In the genomic region with DNA sequence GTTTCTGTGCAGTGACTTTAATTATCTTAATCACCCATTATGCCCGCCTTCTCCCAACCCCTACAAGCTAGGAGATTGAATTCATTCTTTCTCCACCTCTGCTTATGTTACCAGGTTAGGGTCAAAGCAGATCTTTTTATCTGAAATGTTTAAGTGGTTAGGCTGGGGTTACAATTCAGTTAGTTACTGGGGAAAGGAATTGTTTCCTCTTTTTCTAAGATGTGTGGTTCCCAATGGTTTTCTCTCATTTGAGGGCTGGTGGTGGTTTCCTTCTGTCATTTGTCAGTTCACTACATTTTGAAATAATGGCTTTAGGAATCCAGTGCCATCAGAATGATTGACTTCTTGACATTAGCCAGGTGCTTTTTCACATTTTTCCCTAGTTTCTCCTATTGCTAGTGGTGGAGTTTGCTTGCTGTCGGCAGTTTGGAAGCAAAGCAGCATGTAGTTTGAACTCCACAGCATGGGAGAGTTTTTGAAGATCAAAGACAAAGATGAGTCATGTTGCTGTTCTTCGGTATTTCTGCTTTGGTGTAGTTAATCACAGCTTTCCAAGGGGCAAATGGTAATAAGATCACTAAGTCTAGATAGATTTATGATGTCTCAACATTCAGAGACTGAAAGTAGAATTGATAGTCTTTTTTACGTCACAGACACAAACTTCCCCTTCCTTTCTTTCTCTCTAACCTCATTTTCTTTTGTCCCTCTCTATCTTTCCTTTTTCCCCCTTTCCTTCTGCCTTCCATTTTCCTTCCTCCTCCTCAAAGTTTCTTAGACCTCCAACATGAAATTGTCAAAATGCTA, we compare ENCODE assay signal across 1 cellular context.
A peak's percentile ranks its signal among the peaks of the same experiment; 100 is the strongest.
TF ChIP-seq lines count a peak whose summit lies in the region.

No MANE protein-coding gene starts in this region.

TF ChIP-seq in HEK293, 187 proteins besides CTCF, POLR2A, EP300 and RAD21 (continued from another document and continues in another):
- TF ChIP-seq GLI2 (tag by site-specific recombination; IDR thresholded peaks at IDR 0.05; ENCODE audit: borderline replicate concordance, low read depth): peak; percentile 39; the same call in 1 of the 2 replicates
- peak; percentile 44; the same call in 1 of the 2 replicates for TF ChIP-seq PRDM10 (tag by site-specific recombination; IDR thresholded peaks at IDR 0.05)
- TF ChIP-seq SP7 (tag by site-specific recombination; IDR thresholded peaks at IDR 0.05): peak; percentile 100
- TF ChIP-seq, protein P1, sequence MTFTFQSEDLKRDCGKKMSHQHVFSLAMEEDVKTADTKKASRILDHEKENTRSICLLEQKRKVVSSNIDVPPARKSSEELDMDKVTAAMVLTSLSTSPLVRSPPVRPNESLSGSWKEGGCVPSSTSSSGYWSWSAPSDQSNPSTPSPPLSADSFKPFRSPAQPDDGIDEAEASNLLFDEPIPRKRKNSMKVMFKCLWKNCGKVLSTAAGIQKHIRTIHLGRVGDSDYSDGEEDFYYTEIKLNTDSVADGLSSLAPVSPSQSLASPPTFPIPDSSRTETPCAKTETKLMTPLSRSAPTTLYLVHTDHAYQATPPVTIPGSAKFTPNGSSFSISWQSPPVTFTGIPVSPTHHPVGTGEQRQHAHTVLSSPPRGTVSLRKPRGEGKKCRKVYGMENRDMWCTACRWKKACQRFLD (tag by site-specific recombination; IDR thresholded peaks at IDR 0.05): no peak
- TF ChIP-seq, protein P2, sequence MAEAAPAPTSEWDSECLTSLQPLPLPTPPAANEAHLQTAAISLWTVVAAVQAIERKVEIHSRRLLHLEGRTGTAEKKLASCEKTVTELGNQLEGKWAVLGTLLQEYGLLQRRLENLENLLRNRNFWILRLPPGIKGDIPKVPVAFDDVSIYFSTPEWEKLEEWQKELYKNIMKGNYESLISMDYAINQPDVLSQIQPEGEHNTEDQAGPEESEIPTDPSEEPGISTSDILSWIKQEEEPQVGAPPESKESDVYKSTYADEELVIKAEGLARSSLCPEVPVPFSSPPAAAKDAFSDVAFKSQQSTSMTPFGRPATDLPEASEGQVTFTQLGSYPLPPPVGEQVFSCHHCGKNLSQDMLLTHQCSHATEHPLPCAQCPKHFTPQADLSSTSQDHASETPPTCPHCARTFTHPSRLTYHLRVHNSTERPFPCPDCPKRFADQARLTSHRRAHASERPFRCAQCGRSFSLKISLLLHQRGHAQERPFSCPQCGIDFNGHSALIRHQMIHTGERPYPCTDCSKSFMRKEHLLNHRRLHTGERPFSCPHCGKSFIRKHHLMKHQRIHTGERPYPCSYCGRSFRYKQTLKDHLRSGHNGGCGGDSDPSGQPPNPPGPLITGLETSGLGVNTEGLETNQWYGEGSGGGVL (tag by site-specific recombination; IDR thresholded peaks at IDR 0.05): no peak
- no peak for TF ChIP-seq ZNF701 (tag by site-specific recombination; IDR thresholded peaks at IDR 0.05)
- TF ChIP-seq ZNF596 (tag by site-specific recombination; IDR thresholded peaks at IDR 0.05): no peak
- TF ChIP-seq ZEB2 (tag by site-specific recombination; IDR thresholded peaks at IDR 0.05): peak; percentile 85
- TF ChIP-seq ZBTB1 (tag by site-specific recombination; IDR thresholded peaks at IDR 0.05): no peak
- TF ChIP-seq HIC1 (tag by site-specific recombination; IDR thresholded peaks at IDR 0.05): peak; percentile 89
- TF ChIP-seq YY1 (tag by site-specific recombination; IDR thresholded peaks at IDR 0.05): no peak
- 0 out of 2 replicates have a peak, but pooled peaks have one; percentile 21 for TF ChIP-seq BCL6B (tag by site-specific recombination; IDR thresholded peaks at IDR 0.05)
- peak; percentile 94 for TF ChIP-seq ZNF629 (tag by site-specific recombination; IDR thresholded peaks at IDR 0.05)
- no peak for TF ChIP-seq WT1 (tag by site-specific recombination; IDR thresholded peaks at IDR 0.05)
- TF ChIP-seq ZNF488 (tag by site-specific recombination; IDR thresholded peaks at IDR 0.05): no peak
- no peak for TF ChIP-seq KLF8 (tag by site-specific recombination; IDR thresholded peaks at IDR 0.05)
- TF ChIP-seq KLF10 (tag by site-specific recombination; IDR thresholded peaks at IDR 0.05): no peak
- peak; percentile 57 for TF ChIP-seq ZXDB (tag by site-specific recombination; IDR thresholded peaks at IDR 0.05)
- no peak for TF ChIP-seq ZNF558 (tag by site-specific recombination; IDR thresholded peaks at IDR 0.05)
- TF ChIP-seq, protein P3, sequence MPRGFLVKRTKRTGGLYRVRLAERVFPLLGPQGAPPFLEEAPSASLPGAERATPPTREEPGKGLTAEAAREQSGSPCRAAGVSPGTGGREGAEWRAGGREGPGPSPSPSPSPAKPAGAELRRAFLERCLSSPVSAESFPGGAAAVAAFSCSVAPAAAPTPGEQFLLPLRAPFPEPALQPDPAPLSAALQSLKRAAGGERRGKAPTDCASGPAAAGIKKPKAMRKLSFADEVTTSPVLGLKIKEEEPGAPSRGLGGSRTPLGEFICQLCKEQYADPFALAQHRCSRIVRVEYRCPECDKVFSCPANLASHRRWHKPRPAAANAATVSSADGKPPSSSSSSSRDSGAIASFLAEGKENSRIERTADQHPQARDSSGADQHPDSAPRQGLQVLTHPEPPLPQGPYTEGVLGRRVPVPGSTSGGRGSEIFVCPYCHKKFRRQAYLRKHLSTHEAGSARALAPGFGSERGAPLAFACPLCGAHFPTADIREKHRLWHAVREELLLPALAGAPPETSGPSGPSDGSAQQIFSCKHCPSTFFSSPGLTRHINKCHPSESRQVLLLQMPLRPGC (tag by site-specific recombination; IDR thresholded peaks at IDR 0.05): peak; percentile 83; the same call in 1 of the 2 replicates
- TF ChIP-seq ZNF239 (tag by site-specific recombination; IDR thresholded peaks at IDR 0.05): no peak
- no peak for TF ChIP-seq ZNF785 (tag by site-specific recombination; IDR thresholded peaks at IDR 0.05)
- TF ChIP-seq ZNF677 (tag by site-specific recombination; IDR thresholded peaks at IDR 0.05): no peak
- TF ChIP-seq ZNF571 (tag by site-specific recombination; IDR thresholded peaks at IDR 0.05): no peak
- no peak for TF ChIP-seq ZNF157 (tag by site-specific recombination; IDR thresholded peaks at IDR 0.05)
- no peak for TF ChIP-seq ZBTB10 (tag by site-specific recombination; IDR thresholded peaks at IDR 0.05)
- TF ChIP-seq YY2 (tag by site-specific recombination; IDR thresholded peaks at IDR 0.05): no peak
- TF ChIP-seq, protein P4, sequence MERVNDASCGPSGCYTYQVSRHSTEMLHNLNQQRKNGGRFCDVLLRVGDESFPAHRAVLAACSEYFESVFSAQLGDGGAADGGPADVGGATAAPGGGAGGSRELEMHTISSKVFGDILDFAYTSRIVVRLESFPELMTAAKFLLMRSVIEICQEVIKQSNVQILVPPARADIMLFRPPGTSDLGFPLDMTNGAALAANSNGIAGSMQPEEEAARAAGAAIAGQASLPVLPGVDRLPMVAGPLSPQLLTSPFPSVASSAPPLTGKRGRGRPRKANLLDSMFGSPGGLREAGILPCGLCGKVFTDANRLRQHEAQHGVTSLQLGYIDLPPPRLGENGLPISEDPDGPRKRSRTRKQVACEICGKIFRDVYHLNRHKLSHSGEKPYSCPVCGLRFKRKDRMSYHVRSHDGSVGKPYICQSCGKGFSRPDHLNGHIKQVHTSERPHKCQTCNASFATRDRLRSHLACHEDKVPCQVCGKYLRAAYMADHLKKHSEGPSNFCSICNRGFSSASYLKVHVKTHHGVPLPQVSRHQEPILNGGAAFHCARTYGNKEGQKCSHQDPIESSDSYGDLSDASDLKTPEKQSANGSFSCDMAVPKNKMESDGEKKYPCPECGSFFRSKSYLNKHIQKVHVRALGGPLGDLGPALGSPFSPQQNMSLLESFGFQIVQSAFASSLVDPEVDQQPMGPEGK (tag by site-specific recombination; IDR thresholded peaks at IDR 0.05): 0 out of 2 replicates have a peak, but pooled peaks have one; percentile 21
- TF ChIP-seq ZNF146 (tag by site-specific recombination; IDR thresholded peaks at IDR 0.05): no peak
- TF ChIP-seq GFI1B (tag by site-specific recombination; IDR thresholded peaks at IDR 0.05): peak; percentile 92
- no peak for TF ChIP-seq ZNF529 (tag by site-specific recombination; IDR thresholded peaks at IDR 0.05; ENCODE audit: insufficient replicate concordance)
- TF ChIP-seq TCF7L2 (IDR thresholded peaks at IDR 0.05; ENCODE audit: borderline replicate concordance, low read depth, low read length): peak; percentile 92
- TF ChIP-seq ZFP37 (tag by site-specific recombination; IDR thresholded peaks at IDR 0.05): no peak
- no peak for TF ChIP-seq ZNF202 (tag by site-specific recombination; IDR thresholded peaks at IDR 0.05; ENCODE audit: borderline replicate concordance)
- TF ChIP-seq ZNF274 (IDR thresholded peaks at IDR 0.05; ENCODE audit: low read length): no peak
- TF ChIP-seq ZNF274 (tag by site-specific recombination; IDR thresholded peaks at IDR 0.05; ENCODE audit: borderline replicate concordance): no peak
- TF ChIP-seq KLF7 (tag by site-specific recombination; IDR thresholded peaks at IDR 0.05; ENCODE audit: borderline replicate concordance): no peak
- TF ChIP-seq ZBTB8A (tag by site-specific recombination; IDR thresholded peaks at IDR 0.05): no peak
- TF ChIP-seq ZNF311 (tag by site-specific recombination; IDR thresholded peaks at IDR 0.05; ENCODE audit: borderline replicate concordance): no peak
- TF ChIP-seq ZNF660 (tag by site-specific recombination; IDR thresholded peaks at IDR 0.05): peak; percentile 88
- no peak for TF ChIP-seq ZNF292 (tag by site-specific recombination; IDR thresholded peaks at IDR 0.05; ENCODE audit: borderline replicate concordance, low read depth)
